Comparison of ENCODE assay signal across 24 cellular contexts in genomic region chr6:10877012-10877411, GRCh38. TPM values are rescaled to one million over a fixed set of nuclear protein-coding genes. Genes with fewer than 3 reads are reported as not detected.
DNase-seq lines count a peak whose midpoint lies in the region; ATAC-seq, FAIRE-seq and TF ChIP-seq lines count a peak whose summit lies in the region.
"Had no signal": no experiment of that assay in that cellular context is flagged by ENCODE, and none has a peak within 500 bp of the region (broad histone marks: within the 10 kb centered on the region; RNA-seq: fewer than 3 reads in every experiment).

No MANE protein-coding gene starts in this region.

- ATAC-seq in upper lobe of right lung = no peak

- no peak overlapping the region for H2BK120ac ChIP-seq in H1 (replicated peaks; ENCODE audit: low read depth, low read length)
- no peak overlapping the region for H2BK120ac ChIP-seq in trophoblast cell (ENCODE audit: insufficient read depth, low read length, poor library complexity)

- no peaks in the 10 kb centered on the region for H3K9me3 ChIP-seq in H1 (ENCODE audit: insufficient read depth in 2 of 2, low read depth in 1 of 2, low read length in 1 of 2)
- H3K9me3 ChIP-seq in kidney (ENCODE audit: control insufficient read depth in 1 of 2, low read length in 2 of 2) = no peaks in the 10 kb centered on the region
- peaks cover 2% of the 10 kb centered on the region for H3K9me3 ChIP-seq in trophoblast cell (ENCODE audit: insufficient read depth, low read depth, low read length)
- no peaks in the 10 kb centered on the region for H3K9me3 ChIP-seq in mammary epithelial cell (replicated peaks; ENCODE audit: insufficient read depth, low read length)
- H3K9me3 ChIP-seq in upper lobe of right lung = no peaks in the 10 kb centered on the region
- H3K9me3 ChIP-seq: BE2C had no signal

- H3K27ac ChIP-seq in H1 (ENCODE audit: low read depth, low read length) (no peak overlapping the region), kidney (ENCODE audit: low read depth in 2 of 2, low read length in 2 of 2) (no peak overlapping the region), trophoblast cell (ENCODE audit: low read depth, low read length) (no peak overlapping the region), mammary epithelial cell (ENCODE audit: insufficient read depth, low read depth, low read length) (no peak overlapping the region), upper lobe of right lung (no peak overlapping the region)
- H3K27ac ChIP-seq: BLaER1 had no signal

- no peak for TF ChIP-seq RAD21 in H1 (IDR thresholded peaks at IDR 0.05 in 1 of 2, conservative IDR thresholded peaks at IDR 0.05 in 1 of 2; ENCODE audit: low read depth in 2 of 2, low read length in 2 of 2)

- H2BK20ac ChIP-seq in H1 (ENCODE audit: low read length) = no peak overlapping the region

- no peaks in the 10 kb centered on the region for H3K36me3 ChIP-seq in H1 (ENCODE audit: control insufficient read depth in 2 of 4, insufficient read depth in 4 of 4, low read length in 3 of 4)
- no peaks in the 10 kb centered on the region for H3K36me3 ChIP-seq in kidney (ENCODE audit: control insufficient read depth in 1 of 2, insufficient read depth in 2 of 2, low read length in 2 of 2)
- H3K36me3 ChIP-seq in trophoblast cell (ENCODE audit: control insufficient read depth in 1 of 2, insufficient read depth in 2 of 2, low read length in 2 of 2) = no peaks in the 10 kb centered on the region
- H3K36me3 ChIP-seq in mammary epithelial cell (ENCODE audit: insufficient read depth, low read length) = no peaks in the 10 kb centered on the region
- H3K36me3 ChIP-seq in upper lobe of right lung = no peaks in the 10 kb centered on the region
- H3K36me3 ChIP-seq: BE2C, BLaER1 had no signal

- H2BK12ac ChIP-seq in H1 (ENCODE audit: low read depth, low read length) (no peak overlapping the region), trophoblast cell (ENCODE audit: low read length) (no peak overlapping the region)

- H4K5ac ChIP-seq in H1 (ENCODE audit: insufficient read length, low read depth, low read length) = no peak overlapping the region

- H4K8ac ChIP-seq in H1 (ENCODE audit: extremely low read depth, insufficient read depth, low read length) (peak overlapping the region; percentile 71; the same call in 1 of the 2 replicates), trophoblast cell (ENCODE audit: low read depth, low read length) (no peak overlapping the region)

- 94% methylated on average over 14 of the region's 14 CpGs; no CpG with 5 or more reads in 1 of the 2 experiments for WGBS in H1 (ENCODE audit: extremely low coverage in 1 of 2, insufficient coverage in 1 of 2, insufficient read length in 1 of 2, insufficient replicate concordance in 2 of 2, low coverage in 1 of 2, low lambda C conversion rate in 2 of 2, missing lambda C conversion rate in 1 of 2), 2 experiments
- no CpG with 5 or more reads among the region's 14 CpGs for WGBS in trophoblast cell (ENCODE audit: extremely low coverage, insufficient coverage, insufficient read length)
- 93% methylated on average over 13 of the region's 14 CpGs for WGBS in mammary epithelial cell (ENCODE audit: low coverage, missing lambda C conversion rate)

- POLR2A ChIA-PET in H1 (lab: Charles Lee; ENCODE audit: partially characterized antibody) = no interaction called here

- no peak overlapping the region for H3K56ac ChIP-seq in H1 (replicated peaks; ENCODE audit: insufficient read length, low read depth, low read length)

- H2BK15ac ChIP-seq in H1 (ENCODE audit: low read length) = no peak overlapping the region

- H3K9ac ChIP-seq in H1 (replicated peaks in 1 of 4; ENCODE audit: extremely low read depth in 1 of 4, low read depth in 3 of 4, low read length in 3 of 4) = no peak overlapping the region
- H3K9ac ChIP-seq in kidney (ENCODE audit: low read length in 2 of 2) = no peak overlapping the region
- no peak overlapping the region for H3K9ac ChIP-seq in trophoblast cell (ENCODE audit: low read length)
- no peak overlapping the region for H3K9ac ChIP-seq in mammary epithelial cell (ENCODE audit: insufficient read depth, low read length)
- H3K9ac ChIP-seq: BLaER1 had no signal

- no peak overlapping the region for H2AK5ac ChIP-seq in H1 (ENCODE audit: low read depth, low read length)
- no peak overlapping the region for H2AK5ac ChIP-seq in trophoblast cell (ENCODE audit: low read length)

- H4K20me1 ChIP-seq in H1 (replicated peaks in 1 of 2; ENCODE audit: control insufficient read depth in 1 of 2, insufficient read depth in 2 of 2, low read length in 2 of 2) (no peaks in the 10 kb centered on the region), mammary epithelial cell (ENCODE audit: insufficient read depth, low read length) (no peaks in the 10 kb centered on the region)
- H4K20me1 ChIP-seq: BLaER1 had no signal

- intact Hi-C loops in kidney (cut with DNase I) = no loop called here
- intact Hi-C loops in mammary epithelial cell (cut with micrococcal nuclease) = no loop called here
- intact Hi-C loops in upper lobe of right lung (cut with DNase I) = no loop called here

- H3K79me1 ChIP-seq in H1 (ENCODE audit: low read depth, low read length) = no peaks in the 10 kb centered on the region
- no peaks in the 10 kb centered on the region for H3K79me1 ChIP-seq in trophoblast cell (ENCODE audit: low read length)

- H3K23me2 ChIP-seq in H1 (ENCODE audit: low read depth, low read length) = peaks cover 3% of the 10 kb centered on the region; the same call in 1 of the 2 replicates

- no TSS peak for BruUV-seq in mammary epithelial cell (replicated peaks; lab: Mats Ljungman, UMichigan)

- H2BK5ac ChIP-seq in H1 (ENCODE audit: low read depth, low read length) = no peak overlapping the region
- no peak overlapping the region for H2BK5ac ChIP-seq in trophoblast cell (ENCODE audit: low read depth, low read length, poor library complexity)

- H3K4ac ChIP-seq in H1 (replicated peaks; ENCODE audit: insufficient read length, low read depth, low read length) = no peak overlapping the region
- no peak overlapping the region for H3K4ac ChIP-seq in trophoblast cell (ENCODE audit: low read depth, low read length)

- in situ Hi-C loops in mammary epithelial cell (cut with MboI; ENCODE audit: low sequenced_read_pairs in 2 of 2) = no loop called here

- H3K4me1 ChIP-seq in H1 (replicated peaks in 1 of 4; ENCODE audit: control insufficient read depth in 3 of 4, insufficient read depth in 4 of 4, low read length in 3 of 4) (peaks cover 0 to 3% (median 0%) of the 10 kb centered on the region in 4 experiments; a peak in 2 of 7 replicates), kidney (ENCODE audit: control insufficient read depth in 1 of 2, insufficient read depth in 1 of 2, low read depth in 1 of 2, low read length in 2 of 2) (no peaks in the 10 kb centered on the region), trophoblast cell (ENCODE audit: control insufficient read depth in 1 of 2, insufficient read depth in 2 of 2, low read length in 2 of 2) (peaks cover 0 to 2% of the 10 kb centered on the region in 2 experiments), mammary epithelial cell (ENCODE audit: insufficient read depth, low read length) (peaks cover 4% of the 10 kb centered on the region), upper lobe of right lung (no peaks in the 10 kb centered on the region)
- H3K4me1 ChIP-seq: BE2C, BLaER1 had no signal

- H3K4me3 ChIP-seq in H1 (ENCODE audit: extremely low read depth in 1 of 4, insufficient read depth in 2 of 4, low read depth in 3 of 4, low read length in 4 of 4) = no peak overlapping the region
- H3K4me3 ChIP-seq in kidney (ENCODE audit: low read length in 2 of 2) = no peak overlapping the region
- H3K4me3 ChIP-seq in trophoblast cell (ENCODE audit: low read depth, low read length) = peak overlapping the region; percentile 45
- H3K4me3 ChIP-seq in mammary epithelial cell (replicated peaks in 1 of 3; ENCODE audit: insufficient read depth in 1 of 3, low read depth in 2 of 3, low read length in 3 of 3) = no peak overlapping the region
- H3K4me3 ChIP-seq in upper lobe of right lung = no peak overlapping the region
- H3K4me3 ChIP-seq: BLaER1 had no signal

- TF ChIP-seq EP300 in H1 (IDR thresholded peaks at IDR 0.05; ENCODE audit: borderline replicate concordance in 1 of 2, low read depth in 2 of 2, low read length in 2 of 2) = no peak

- no peak overlapping the region for H3K18ac ChIP-seq in H1 (ENCODE audit: extremely low read depth, low read length)
- H3K18ac ChIP-seq in trophoblast cell (ENCODE audit: low read length) = no peak overlapping the region

- FAIRE-seq in H1 (lab: Jason Lieb, UNC) (no peak), kidney (lab: Jason Lieb, UNC) (no peak)
- FAIRE-seq: A204.1, G401.6, GM12891, GM19239 had no signal

- no peak for TF ChIP-seq POLR2A in H1 (IDR thresholded peaks at IDR 0.05; ENCODE audit: control extremely low read depth in 1 of 2, low read depth in 2 of 2, low read length in 2 of 2)

- no peak overlapping the region for H3K14ac ChIP-seq in H1 (ENCODE audit: insufficient read length)
- H3K14ac ChIP-seq in trophoblast cell (ENCODE audit: low read length) = no peak overlapping the region

- H4K12ac ChIP-seq in trophoblast cell (ENCODE audit: low read depth, low read length) = no peak overlapping the region

- dilution Hi-C loops in mammary epithelial cell (cut with HindIII; ENCODE audit: low sequenced_read_pairs) = no loop called here

- no peaks in the 10 kb centered on the region for H3K79me2 ChIP-seq in H1 (ENCODE audit: control insufficient read depth in 1 of 2, insufficient read depth in 2 of 2, low read length in 2 of 2)
- H3K79me2 ChIP-seq in trophoblast cell (ENCODE audit: control insufficient read depth, insufficient read depth, low read length, poor library complexity) = no peaks in the 10 kb centered on the region
- no peaks in the 10 kb centered on the region for H3K79me2 ChIP-seq in mammary epithelial cell (ENCODE audit: insufficient read depth, low read length)

- CTCF ChIA-PET in H1 (lab: Charles Lee; ENCODE audit: partially characterized antibody) = no interaction called here
- CTCF ChIA-PET in mammary epithelial cell (lab: Charles Lee; ENCODE audit: low non-redundant PET) = no interaction called here

- no peak overlapping the region for H3K23ac ChIP-seq in H1 (ENCODE audit: insufficient read length)
- H3K23ac ChIP-seq in trophoblast cell (ENCODE audit: low read length) = no peak overlapping the region

- peaks cover 12 to 27% (median 20%) of the 10 kb centered on the region in 4 experiments for H3K27me3 ChIP-seq in H1 (replicated peaks in 1 of 4; ENCODE audit: control insufficient read depth in 3 of 4, extremely low read depth in 1 of 4, insufficient read depth in 3 of 4, low read length in 3 of 4)
- H3K27me3 ChIP-seq in trophoblast cell (ENCODE audit: insufficient read depth, low read length) = peaks cover 17% of the 10 kb centered on the region
- H3K27me3 ChIP-seq in mammary epithelial cell (ENCODE audit: insufficient read depth, low read length) = peaks cover 3% of the 10 kb centered on the region
- H3K27me3 ChIP-seq in upper lobe of right lung = peaks cover 21% of the 10 kb centered on the region
- H3K27me3 ChIP-seq: BLaER1 had no signal

- H4K91ac ChIP-seq in H1 (replicated peaks; ENCODE audit: insufficient read length, low read length) = no peak overlapping the region
- no peak overlapping the region for H4K91ac ChIP-seq in trophoblast cell (ENCODE audit: low read depth, low read length)

- no peak for TF ChIP-seq CTCF in H1 (IDR thresholded peaks at IDR 0.05; ENCODE audit: control extremely low read depth in 1 of 3, insufficient read depth in 1 of 3, low read depth in 1 of 3, low read length in 3 of 3)
- TF ChIP-seq CTCF in kidney (IDR thresholded peaks at IDR 0.05; ENCODE audit: borderline replicate concordance, extremely low read depth, insufficient read depth) = no peak
- TF ChIP-seq CTCF in mammary epithelial cell (conservative IDR thresholded peaks at IDR 0.05 in 1 of 2, IDR thresholded peaks at IDR 0.05 in 1 of 2; ENCODE audit: extremely low read depth in 1 of 2, insufficient read depth in 1 of 2, low read depth in 1 of 2, low read length in 2 of 2) = no peak
- TF ChIP-seq CTCF in upper lobe of right lung (IDR thresholded peaks at IDR 0.05) = no peak

- no peak overlapping the region for H2AFZ ChIP-seq in H1 (ENCODE audit: low read length)
- no peak overlapping the region for H2AFZ ChIP-seq in trophoblast cell (ENCODE audit: insufficient read depth, low read length, poor library complexity)
- H2AFZ ChIP-seq in mammary epithelial cell (ENCODE audit: low read depth, low read length) = no peak overlapping the region

- DNase-seq in H1 (ENCODE audit: low read depth in 1 of 2, low spot score in 2 of 2) (no peak), kidney (peak; percentile 66), trophoblast cell (no peak), mammary epithelial cell (no peak), upper lobe of right lung (no peak)
- DNase-seq in stimulated activated CD4-positive, alpha-beta T cell treated with anti-CD3 and anti-CD28 coated beads, Interleukin-4, amount 100 ng/mL, for 1 hour = no peak
- DNase-seq: 8988T; ACHN; BE2C; C1 segment of cervical spinal cord; CD4-positive, alpha-beta memory T cell; CD4-positive, CD25-positive, alpha-beta regulatory T cell; CD8-positive, alpha-beta memory T cell; COR-L47; DMS79 treated with DMSO at 0.1 percent for 48 hours; GF-D8 had no signal

- H3K4me2 ChIP-seq in H1 (ENCODE audit: insufficient read depth in 1 of 2, low read depth in 2 of 2, low read length in 2 of 2) = no peak overlapping the region
- no peak overlapping the region for H3K4me2 ChIP-seq in trophoblast cell (ENCODE audit: low read length)
- no peak overlapping the region for H3K4me2 ChIP-seq in mammary epithelial cell (ENCODE audit: insufficient read depth, low read depth, low read length)
- H3K4me2 ChIP-seq: BLaER1 had no signal

RNA-seq across cellular contexts. Expression of gene GCM2, which starts 4.8 kb away (rescaled TPM):
- 0.17 TPM in 1 of 2 replicates, not detected in the other for total RNA-seq in H1 (2021; fragmentation: NEBNext Ultra II Directional; extraction: Animal tissue kit (Norgen Biotek cat#: 25700))
- polyA plus RNA-seq in H1 (2011; rRNA removed) = 0.09 and 0.14 TPM in 2 replicates
- 0.09 TPM for polyA plus RNA-seq in H1 (2011; cell fraction: cytosol; rRNA removed)
- 0.09 TPM for polyA plus RNA-seq in H1 (2011; cell fraction: nucleus; rRNA removed)
- 0.07 to 0.13 TPM in 2 of 4 replicates, not detected in the others for polyA plus RNA-seq in H1 (2012, experiment 1 of 2)
- 0.07 TPM for polyA plus RNA-seq in H1 (2012, experiment 2 of 2)
- 0.18 TPM for polyA plus RNA-seq in H1 (2013, experiment 1 of 2)
- 0.20 TPM for polyA plus RNA-seq in H1 (2013, experiment 2 of 2)
- not detected in 2 replicates for polyA minus RNA-seq in H1 (2011; rRNA and poly(A)+ RNA removed)
- not detected for polyA minus RNA-seq in H1 (2011; cell fraction: cytosol; rRNA and poly(A)+ RNA removed)
- polyA minus RNA-seq in H1 (2011; cell fraction: nucleus; rRNA and poly(A)+ RNA removed) = not detected
- not detected for total RNA-seq in kidney
- polyA plus RNA-seq in kidney (ENCODE audit: insufficient read depth, low read depth, low replicate concordance) = not detected
- polyA plus RNA-seq in trophoblast cell (2013) = 0.81 and 0.82 TPM in 2 replicates
- not detected for total RNA-seq in mammary epithelial cell
- polyA plus RNA-seq in mammary epithelial cell = not detected
- not detected for polyA minus RNA-seq in mammary epithelial cell
- total RNA-seq in upper lobe of right lung = not detected
- total RNA-seq: A673; CD4-positive, alpha-beta memory T cell; CD4-positive, CD25-positive, alpha-beta regulatory T cell; CD8-positive, alpha-beta memory T cell had no signal
- polyA plus RNA-seq: AG04450; CD14-positive monocyte; CD4-positive, alpha-beta memory T cell; CD4-positive, CD25-positive, alpha-beta regulatory T cell; CD8-positive, alpha-beta memory T cell had no signal

RNA-seq across cellular contexts. Expression of gene SYCP2L, which starts 9.8 kb away (rescaled TPM):
- 3.2 and 4.2 TPM in 2 replicates for total RNA-seq in H1 (2021; fragmentation: NEBNext Ultra II Directional; extraction: Animal tissue kit (Norgen Biotek cat#: 25700))
- polyA plus RNA-seq in H1 (2011; rRNA removed) = 1.3 and 1.7 TPM in 2 replicates
- polyA plus RNA-seq in H1 (2011; cell fraction: cytosol; rRNA removed) = 4.1 TPM
- 6.9 TPM for polyA plus RNA-seq in H1 (2011; cell fraction: nucleus; rRNA removed)
- polyA plus RNA-seq in H1 (2012, experiment 1 of 2) = 3.1 to 5.7 TPM (median 4.5 TPM) in 4 replicates
- 0.31 TPM for polyA plus RNA-seq in H1 (2012, experiment 2 of 2)
- polyA plus RNA-seq in H1 (2013, experiment 1 of 2) = 5.7 TPM
- polyA plus RNA-seq in H1 (2013, experiment 2 of 2) = 5.9 TPM
- 2.2 and 2.7 TPM in 2 replicates for polyA minus RNA-seq in H1 (2011; rRNA and poly(A)+ RNA removed)
- 2.4 TPM for polyA minus RNA-seq in H1 (2011; cell fraction: cytosol; rRNA and poly(A)+ RNA removed)
- 6.3 TPM for polyA minus RNA-seq in H1 (2011; cell fraction: nucleus; rRNA and poly(A)+ RNA removed)
- 1.5 TPM for total RNA-seq in kidney
- 1.0 TPM for polyA plus RNA-seq in kidney (ENCODE audit: insufficient read depth, low read depth, low replicate concordance)
- 2.5 and 2.6 TPM in 2 replicates for polyA plus RNA-seq in trophoblast cell (2013)
- under 1 TPM in 1 of 2 donors, not detected in 1; 0.17 TPM for total RNA-seq in mammary epithelial cell
- 0.28 TPM for polyA plus RNA-seq in mammary epithelial cell
- polyA minus RNA-seq in mammary epithelial cell = not detected
- total RNA-seq in upper lobe of right lung = 0.58 TPM
- total RNA-seq: CD4-positive, alpha-beta memory T cell; CD4-positive, CD25-positive, alpha-beta regulatory T cell; CD8-positive, alpha-beta memory T cell had no signal
- polyA plus RNA-seq: CD14-positive monocyte; CD4-positive, alpha-beta memory T cell; CD4-positive, CD25-positive, alpha-beta regulatory T cell; CD8-positive, alpha-beta memory T cell had no signal

RNA-seq across cellular contexts. Expression of gene MAK, which starts 38.7 kb away (rescaled TPM):
- 0.33 and 0.37 TPM in 2 replicates for total RNA-seq in H1 (2021; fragmentation: NEBNext Ultra II Directional; extraction: Animal tissue kit (Norgen Biotek cat#: 25700))
- polyA plus RNA-seq in H1 (2011; rRNA removed) (0.03 and 0.08 TPM in 2 replicates), kidney (ENCODE audit: insufficient read depth, low read depth, low replicate concordance) (not detected), mammary epithelial cell (0.01 TPM)
- polyA plus RNA-seq in H1 (2011; cell fraction: cytosol; rRNA removed) = 0.09 TPM
- polyA plus RNA-seq in H1 (2011; cell fraction: nucleus; rRNA removed) = 0.07 TPM
- 0.20 to 0.32 TPM (median 0.22 TPM) in 4 replicates for polyA plus RNA-seq in H1 (2012, experiment 1 of 2)
- 0.04 TPM for polyA plus RNA-seq in H1 (2012, experiment 2 of 2)
- 0.18 TPM for polyA plus RNA-seq in H1 (2013, experiment 1 of 2)
- polyA plus RNA-seq in H1 (2013, experiment 2 of 2) = 0.18 TPM
- polyA minus RNA-seq in H1 (2011; rRNA and poly(A)+ RNA removed) = 0.16 TPM in 1 of 2 replicates, not detected in the other
- polyA minus RNA-seq in H1 (2011; cell fraction: cytosol; rRNA and poly(A)+ RNA removed) = not detected
- not detected for polyA minus RNA-seq in H1 (2011; cell fraction: nucleus; rRNA and poly(A)+ RNA removed)
- total RNA-seq in kidney (0.66 TPM), mammary epithelial cell (under 1 TPM; under 0.01 to 0.12 TPM), upper lobe of right lung (0.29 TPM)
- polyA plus RNA-seq in trophoblast cell (2013) = 0.15 and 0.21 TPM in 2 replicates
- not detected for polyA minus RNA-seq in mammary epithelial cell
- total RNA-seq: CD4-positive, alpha-beta memory T cell had no signal
- polyA plus RNA-seq: AG04450; CD8-positive, alpha-beta memory T cell had no signal
